Comparison of ENCODE assay signal across 1 cellular context in genomic region chr11:119368121-119369034, GRCh38.
TF ChIP-seq lines count a peak whose summit lies in the region.

No MANE protein-coding gene starts in this region.

TF ChIP-seq in HepG2, 621 proteins besides CTCF, POLR2A, EP300 and RAD21 (continued from another document and continues in another):
- TF ChIP-seq ZNF513 (CRISPR knock-in tag; conservative IDR thresholded peaks at IDR 0.05) = no peak
- TF ChIP-seq HES4 (CRISPR knock-in tag; IDR thresholded peaks at IDR 0.05; ENCODE audit: borderline replicate concordance) = no peak
- TF ChIP-seq THAP11 (CRISPR knock-in tag; IDR thresholded peaks at IDR 0.05) = peak; percentile 47
- no peak for TF ChIP-seq ZNF891 (CRISPR knock-in tag; IDR thresholded peaks at IDR 0.05)
- no peak for TF ChIP-seq ZNF841 (CRISPR knock-in tag; IDR thresholded peaks at IDR 0.05; ENCODE audit: borderline replicate concordance)
- TF ChIP-seq ATF7-NPFF (CRISPR knock-in tag; IDR thresholded peaks at IDR 0.05; ENCODE audit: low read depth) = no peak
- no peak for TF ChIP-seq TRAFD1 (CRISPR knock-in tag; IDR thresholded peaks at IDR 0.05; ENCODE audit: borderline replicate concordance)
- no peak for TF ChIP-seq EZH2 (conservative IDR thresholded peaks at IDR 0.05; ENCODE audit: low read depth, low read length)
- 0 out of 2 replicates have a peak, but pooled peaks have one; percentile 23 for TF ChIP-seq SKIL (CRISPR knock-in tag; IDR thresholded peaks at IDR 0.05; ENCODE audit: borderline replicate concordance)
- peak; percentile 7; the same call in 1 of the 2 replicates for TF ChIP-seq TBX3 (IDR thresholded peaks at IDR 0.05; ENCODE audit: borderline replicate concordance)
- TF ChIP-seq MTA1 (CRISPR knock-in tag; IDR thresholded peaks at IDR 0.05; ENCODE audit: borderline replicate concordance) = no peak
- peak; percentile 30; the same call in 1 of the 2 replicates for TF ChIP-seq ZNF263 (CRISPR knock-in tag; IDR thresholded peaks at IDR 0.05)
- no peak for TF ChIP-seq TIGD3 (CRISPR knock-in tag; IDR thresholded peaks at IDR 0.05; ENCODE audit: borderline replicate concordance)
- TF ChIP-seq ZNF747 (CRISPR knock-in tag; IDR thresholded peaks at IDR 0.05; ENCODE audit: borderline replicate concordance) = peak; percentile 49; the same call in 1 of the 2 replicates
- TF ChIP-seq ZNF607 (CRISPR knock-in tag; IDR thresholded peaks at IDR 0.05; ENCODE audit: borderline replicate concordance) = no peak
- TF ChIP-seq MTF1 (CRISPR knock-in tag; IDR thresholded peaks at IDR 0.05) = no peak
- TF ChIP-seq ZFY (CRISPR knock-in tag; IDR thresholded peaks at IDR 0.05) = 0 out of 2 replicates have a peak, but pooled peaks have one; percentile 21
- peak; percentile 51; the same call in 1 of the 2 replicates for TF ChIP-seq HOMEZ (CRISPR knock-in tag; IDR thresholded peaks at IDR 0.05; ENCODE audit: low read depth)
- peak; percentile 90 for TF ChIP-seq TBX2 (CRISPR knock-in tag; IDR thresholded peaks at IDR 0.05; ENCODE audit: borderline replicate concordance)
- TF ChIP-seq SAFB2 (CRISPR knock-in tag; IDR thresholded peaks at IDR 0.05; ENCODE audit: borderline replicate concordance, low read depth) = 0 out of 2 replicates have a peak, but pooled peaks have one; percentile 30
- peak; percentile 78; the same call in 1 of the 2 replicates for TF ChIP-seq ZNF430 (CRISPR knock-in tag; IDR thresholded peaks at IDR 0.05)
- peak; percentile 88 to 94 for TF ChIP-seq MAFK (conservative IDR thresholded peaks at IDR 0.05 in 1 of 2, IDR thresholded peaks at IDR 0.05 in 1 of 2; ENCODE audit: low read length in 2 of 2)
- no peak for TF ChIP-seq KAT8 (CRISPR knock-in tag; IDR thresholded peaks at IDR 0.05)
- TF ChIP-seq ZBTB46 (CRISPR knock-in tag; IDR thresholded peaks at IDR 0.05; ENCODE audit: borderline replicate concordance) = no peak
- TF ChIP-seq ARNTL (CRISPR knock-in tag; IDR thresholded peaks at IDR 0.05) = peak; percentile 67; the same call in 1 of the 2 replicates
- no peak for TF ChIP-seq DDIT3 (CRISPR knock-in tag; IDR thresholded peaks at IDR 0.05)
- TF ChIP-seq RARG (CRISPR knock-in tag; IDR thresholded peaks at IDR 0.05; ENCODE audit: low read depth) = no peak
- no peak for TF ChIP-seq ZNF646 (CRISPR knock-in tag; IDR thresholded peaks at IDR 0.05)
- no peak for TF ChIP-seq SNAPC5 (CRISPR knock-in tag; IDR thresholded peaks at IDR 0.05; ENCODE audit: borderline replicate concordance)
- TF ChIP-seq ZNF773 (CRISPR knock-in tag; IDR thresholded peaks at IDR 0.05; ENCODE audit: borderline replicate concordance) = no peak
- TF ChIP-seq SKI (IDR thresholded peaks at IDR 0.05; ENCODE audit: partially characterized antibody) = peak; percentile 72
- 0 out of 2 replicates have a peak, but pooled peaks have one; percentile 14 for TF ChIP-seq ERF (CRISPR knock-in tag; IDR thresholded peaks at IDR 0.05)
- peak; percentile 48; the same call in 1 of the 2 replicates for TF ChIP-seq KDM6A (CRISPR knock-in tag; IDR thresholded peaks at IDR 0.05; ENCODE audit: low read depth)
- TF ChIP-seq ZFX (CRISPR knock-in tag; IDR thresholded peaks at IDR 0.05; ENCODE audit: low read depth) = peak; percentile 27; the same call in 1 of the 2 replicates
- TF ChIP-seq ZNF275 (CRISPR knock-in tag; IDR thresholded peaks at IDR 0.05; ENCODE audit: borderline replicate concordance) = peak; percentile 50; the same call in 1 of the 2 replicates
- TF ChIP-seq FLYWCH1 (CRISPR knock-in tag; IDR thresholded peaks at IDR 0.05) = no peak
- TF ChIP-seq CEBPB (IDR thresholded peaks at IDR 0.05; ENCODE audit: borderline replicate concordance, low read depth, low read length) = no peak
- TF ChIP-seq ZNF652 (CRISPR knock-in tag; IDR thresholded peaks at IDR 0.05; ENCODE audit: borderline replicate concordance, low read depth) = no peak; the same call in 1 of the 2 replicates
- TF ChIP-seq PHF5A (CRISPR knock-in tag; IDR thresholded peaks at IDR 0.05; ENCODE audit: low read depth, unreplicated experiment) = peak; percentile 68
- no peak for TF ChIP-seq ZNF33B (CRISPR knock-in tag; IDR thresholded peaks at IDR 0.05)
- TF ChIP-seq ZNF230 (CRISPR knock-in tag; IDR thresholded peaks at IDR 0.05) = no peak
- TF ChIP-seq GATAD1 (CRISPR knock-in tag; IDR thresholded peaks at IDR 0.05) = peak; percentile 65
- TF ChIP-seq SETDB1 (CRISPR knock-in tag; IDR thresholded peaks at IDR 0.05; ENCODE audit: borderline replicate concordance) = no peak
